8 cellular contexts compared by ENCODE assay signal in genomic region chr10:117226813-117227451, GRCh38. TPM values are rescaled to one million over a fixed set of nuclear protein-coding genes. Genes with fewer than 3 reads are reported as not detected.
DNase-seq lines count a peak whose midpoint lies in the region; FAIRE-seq and TF ChIP-seq lines count a peak whose summit lies in the region.

No MANE protein-coding gene starts in this region.

- H2AFZ ChIP-seq in endothelial cell of umbilical vein (ENCODE audit: low read depth, low read length): no peak overlapping the region

- FAIRE-seq in endothelial cell of umbilical vein (lab: Jason Lieb, UNC): peak; percentile 54

- H3K36me3 Mint-ChIP-seq in activated naive CD4-positive, alpha-beta T cell treated with anti-CD3 and anti-CD28 coated beads, Interleukin-2, amount 10 ng/mL, durations not matched to agents 7 days and 5 days: no peaks in the 10 kb centered on the region

- CTCF ChIA-PET in endothelial cell of umbilical vein (lab: Charles Lee): interaction anchor here (0.7 to 4.9 kb wide), 7 partner anchors 10 to 1233 kb away, joined by 3 to 38 read pairs (median 4); no protein-coding TSS in a partner anchor
- CTCF ChIA-PET in activated naive CD4-positive, alpha-beta T cell treated with anti-CD3 and anti-CD28 coated beads, Interleukin-2, amount 10 ng/mL, durations not matched to agents 7 days and 5 days (lab: Charles Lee): interaction anchor here (0.7 to 2.9 kb wide), 6 partner anchors 10 to 95 kb away, joined by 3 to 17 read pairs (median 3); no protein-coding TSS in a partner anchor

- no peaks in the 10 kb centered on the region for H3K4me1 Mint-ChIP-seq in activated naive CD4-positive, alpha-beta T cell treated with anti-CD3 and anti-CD28 coated beads, Interleukin-2, amount 10 ng/mL, durations not matched to agents 7 days and 5 days

- POLR2A ChIA-PET in endothelial cell of umbilical vein (lab: Charles Lee): no interaction called here

- H3K27ac Mint-ChIP-seq in activated naive CD4-positive, alpha-beta T cell treated with anti-CD3 and anti-CD28 coated beads, Interleukin-2, amount 10 ng/mL, durations not matched to agents 7 days and 5 days: no peak overlapping the region

- DNase-seq in BE2C (peak; percentile 63), GM19240 (ENCODE audit: insufficient read length, low spot score) (peak; percentile 33), NCI-H748 (lab: John Stamatoyannopoulos, UW; ENCODE audit: unreplicated experiment) (peak; percentile 70), endothelial cell of umbilical vein (ENCODE audit: low read depth, low spot score) (peak; percentile 18), retina (peak; percentile 45), NCI-H128 (lab: John Stamatoyannopoulos, UW; ENCODE audit: unreplicated experiment) (no peak), putamen (ENCODE audit: low spot score) (no peak)
- no peak for DNase-seq in activated naive CD4-positive, alpha-beta T cell treated with anti-CD3 and anti-CD28 coated beads, Interleukin-2, amount 10 ng/mL, durations not matched to agents 7 days and 5 days

- no peak for TF ChIP-seq POLR2A in endothelial cell of umbilical vein (IDR thresholded peaks at IDR 0.05; ENCODE audit: low read depth, low read length)

- dilution Hi-C loops in endothelial cell of umbilical vein (cut with MboI; ENCODE audit: extremely low pct_ligation_motif_present, low sequenced_read_pairs): no loop called here

- H3K27ac ChIP-seq in endothelial cell of umbilical vein (ENCODE audit: insufficient read depth, low read depth, low read length): no peak overlapping the region

- H3K9me3 ChIP-seq in BE2C (no peaks in the 10 kb centered on the region), endothelial cell of umbilical vein (replicated peaks; ENCODE audit: control insufficient read depth, insufficient read depth, low read length) (no peaks in the 10 kb centered on the region)

- H3K36me3 ChIP-seq in BE2C (no peaks in the 10 kb centered on the region), endothelial cell of umbilical vein (ENCODE audit: control insufficient read depth in 2 of 2, extremely low read depth in 1 of 2, insufficient read depth in 2 of 2, low read length in 2 of 2) (no peaks in the 10 kb centered on the region)

- no peaks in the 10 kb centered on the region for H3K9me3 Mint-ChIP-seq in activated naive CD4-positive, alpha-beta T cell treated with anti-CD3 and anti-CD28 coated beads, Interleukin-2, amount 10 ng/mL, durations not matched to agents 7 days and 5 days

- H3K9ac ChIP-seq in endothelial cell of umbilical vein (replicated peaks; ENCODE audit: extremely low read depth, insufficient read depth, low read length): no peak overlapping the region

- intact Hi-C loops in endothelial cell of umbilical vein (cut with micrococcal nuclease): no loop called here

- H3K4me1 ChIP-seq in BE2C: peaks cover 3% of the 10 kb centered on the region
- H3K4me1 ChIP-seq in endothelial cell of umbilical vein (ENCODE audit: control insufficient read depth, extremely low read depth, insufficient read depth, low read length): no peaks in the 10 kb centered on the region

- H3K4me2 ChIP-seq in endothelial cell of umbilical vein (ENCODE audit: insufficient read depth, low read length): no peak overlapping the region

- no peaks in the 10 kb centered on the region for H3K9me1 ChIP-seq in endothelial cell of umbilical vein (replicated peaks; ENCODE audit: control insufficient read depth, extremely low read depth, insufficient read depth, low read length)

- H3K79me2 ChIP-seq in endothelial cell of umbilical vein (ENCODE audit: control insufficient read depth, insufficient read depth, low read length): no peaks in the 10 kb centered on the region

- H3K27me3 Mint-ChIP-seq in activated naive CD4-positive, alpha-beta T cell treated with anti-CD3 and anti-CD28 coated beads, Interleukin-2, amount 10 ng/mL, durations not matched to agents 7 days and 5 days: peaks cover 28% of the 10 kb centered on the region

- H3K4me3 ChIP-seq in BE2C (ENCODE audit: low read depth, low read length) (no peak overlapping the region), endothelial cell of umbilical vein (replicated peaks in 1 of 3; ENCODE audit: insufficient read depth in 1 of 3, low read depth in 1 of 3, low read length in 3 of 3) (no peak overlapping the region)

- H3K4me3 Mint-ChIP-seq in activated naive CD4-positive, alpha-beta T cell treated with anti-CD3 and anti-CD28 coated beads, Interleukin-2, amount 10 ng/mL, durations not matched to agents 7 days and 5 days: no peak overlapping the region

- H3K27me3 ChIP-seq in BE2C (no peaks in the 10 kb centered on the region), endothelial cell of umbilical vein (ENCODE audit: control insufficient read depth in 2 of 2, insufficient read depth in 2 of 2, low read length in 2 of 2) (no peaks in the 10 kb centered on the region)

- no TSS peak for BruUV-seq in endothelial cell of umbilical vein (replicated peaks; lab: Mats Ljungman, UMichigan)

- peak; percentile 89 for TF ChIP-seq CTCF in BE2C (IDR thresholded peaks at IDR 0.05; ENCODE audit: low read depth, low read length)
- peak; percentile 34 to 41 for TF ChIP-seq CTCF in endothelial cell of umbilical vein (IDR thresholded peaks at IDR 0.05; ENCODE audit: extremely low read depth in 1 of 2, insufficient read depth in 1 of 2, low read depth in 1 of 2, low read length in 2 of 2)

- no peaks in the 10 kb centered on the region for H4K20me1 ChIP-seq in endothelial cell of umbilical vein (replicated peaks; ENCODE audit: control insufficient read depth, extremely low read depth, insufficient read depth, low read length)

TF ChIP-seq in endothelial cell of umbilical vein, 7 proteins besides CTCF, POLR2A, EP300 and RAD21:
- no peak for TF ChIP-seq EZH2 (IDR thresholded peaks at IDR 0.05; ENCODE audit: borderline replicate concordance, low read depth, low read length, severe bottlenecking)
- no peak for TF ChIP-seq GATA2 (IDR thresholded peaks at IDR 0.05; ENCODE audit: insufficient read depth, insufficient read length, low read depth, low read length)
- no peak for TF ChIP-seq FOS (IDR thresholded peaks at IDR 0.05; ENCODE audit: borderline replicate concordance, insufficient read depth, low read length)
- no peak for TF ChIP-seq MYC (IDR thresholded peaks at IDR 0.05; ENCODE audit: low read depth, low read length)
- no peak for TF ChIP-seq POLR2AphosphoS5 (IDR thresholded peaks at IDR 0.05; ENCODE audit: insufficient read depth, low read depth, low read length)
- no peak for TF ChIP-seq MAX (IDR thresholded peaks at IDR 0.05; ENCODE audit: insufficient read depth, insufficient read length)
- no peak for TF ChIP-seq JUN (IDR thresholded peaks at IDR 0.05; ENCODE audit: borderline replicate concordance, insufficient read depth, insufficient read length, low read depth)

RNA-seq across cellular contexts. Expression of gene SLC18A2, which starts 14.0 kb away (rescaled TPM):
- polyA plus RNA-seq in BE2C (2012; ENCODE audit: insufficient read depth, insufficient read length, low read depth): 5.7 TPM
- not detected in 2 replicates for total RNA-seq in endothelial cell of umbilical vein
- polyA plus RNA-seq in endothelial cell of umbilical vein: not detected in 2 replicates
- polyA plus RNA-seq in endothelial cell of umbilical vein (2011; cell fraction: cytosol; rRNA removed): not detected in 2 replicates
- not detected in 2 replicates for polyA plus RNA-seq in endothelial cell of umbilical vein (2011; cell fraction: nucleus; rRNA removed)
- not detected in 2 replicates for polyA plus RNA-seq in endothelial cell of umbilical vein (2012)
- polyA minus RNA-seq in endothelial cell of umbilical vein: not detected in 2 replicates
- not detected for polyA minus RNA-seq in endothelial cell of umbilical vein (2011; cell fraction: cytosol; rRNA and poly(A)+ RNA removed)
- polyA minus RNA-seq in endothelial cell of umbilical vein (2011; cell fraction: nucleus; rRNA and poly(A)+ RNA removed): not detected in 2 replicates

RNA-seq across cellular contexts. Expression of gene KCNK18, which starts 29.6 kb away (rescaled TPM):
- polyA plus RNA-seq in BE2C (2012; ENCODE audit: insufficient read depth, insufficient read length, low read depth): not detected
- not detected in 2 replicates for total RNA-seq in endothelial cell of umbilical vein
- not detected in 2 replicates for polyA plus RNA-seq in endothelial cell of umbilical vein
- polyA plus RNA-seq in endothelial cell of umbilical vein (2011; cell fraction: cytosol; rRNA removed): not detected in 2 replicates
- not detected in 2 replicates for polyA plus RNA-seq in endothelial cell of umbilical vein (2011; cell fraction: nucleus; rRNA removed)
- not detected in 2 replicates for polyA plus RNA-seq in endothelial cell of umbilical vein (2012)
- polyA minus RNA-seq in endothelial cell of umbilical vein: not detected in 2 replicates
- not detected for polyA minus RNA-seq in endothelial cell of umbilical vein (2011; cell fraction: cytosol; rRNA and poly(A)+ RNA removed)
- polyA minus RNA-seq in endothelial cell of umbilical vein (2011; cell fraction: nucleus; rRNA and poly(A)+ RNA removed): not detected in 2 replicates

Comparison
In these comparisons a context has a peak if more than half of its experiments do, and no peak if none do; other contexts are left out.
1. DNase-seq: peak in BE2C (single experiment), GM19240 (single experiment), NCI-H748 (single experiment), endothelial cell of umbilical vein (single experiment) and retina (single experiment); none in NCI-H128 (single experiment), putamen (single experiment) and activated naive CD4-positive, alpha-beta T cell treated with anti-CD3 and anti-CD28 coated beads, Interleukin-2, amount 10 ng/mL, durations not matched to agents 7 days and 5 days (single experiment).